19 cellular contexts compared by ENCODE assay signal in the genomic region with DNA sequence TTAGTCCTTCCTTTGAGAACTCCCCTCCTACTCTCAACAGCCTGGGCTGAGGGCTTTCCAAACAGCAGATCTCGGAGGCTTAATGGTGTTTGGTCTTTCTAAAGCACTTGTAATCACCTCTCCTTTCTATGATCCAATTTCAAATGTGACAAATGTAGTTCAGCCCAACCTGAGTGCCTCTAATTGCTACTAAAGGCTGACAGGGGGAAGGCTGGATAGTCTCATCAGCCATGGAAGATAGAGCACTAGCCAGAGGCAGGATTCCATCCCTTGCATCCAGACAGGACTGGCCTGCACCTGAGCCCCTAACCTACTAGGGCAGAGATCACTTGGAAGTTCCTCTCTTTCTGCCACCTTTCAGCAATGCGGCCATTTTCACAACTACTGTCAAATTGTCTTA.
A peak's percentile ranks its signal among the peaks of the same experiment; 100 is the strongest.
DNase-seq lines count a peak whose midpoint lies in the region; ATAC-seq and TF ChIP-seq lines count a peak whose summit lies in the region.
"Had no signal": no experiment of that assay in that cellular context is flagged by ENCODE, and none has a peak within 500 bp of the region (broad histone marks: within the 10 kb centered on the region; RNA-seq: fewer than 3 reads in every experiment).

No MANE protein-coding gene starts in this region.

- H3K27me3 Mint-ChIP-seq in stimulated activated naive B cell treated with anti-CD40 and anti-IgM and Interleukin-4, amounts not matched to agents 10 μg/mL and 1 μg/mL and 100 μg/mL, for 72 hours: peaks cover 23 to 30% of the 10 kb centered on the region in 2 donors

- no peaks in the 10 kb centered on the region for H3K9me3 Mint-ChIP-seq in stimulated activated naive B cell treated with anti-CD40 and anti-IgM and Interleukin-4, amounts not matched to agents 10 μg/mL and 1 μg/mL and 100 μg/mL, for 72 hours
- H3K9me3 Mint-ChIP-seq: activated naive CD8-positive, alpha-beta T cell treated with anti-CD3 and anti-CD28 coated beads, Interleukin-2, amount 50 U/mL, for 24 hours; activated T-helper 17 cell treated with anti-CD3 and anti-CD28 coated beads, Interleukin-2, amount 50 U/mL, for 72 hours; CD4-positive, alpha-beta T cell; stimulated activated naive CD8-positive, alpha-beta T cell treated with anti-CD3 and anti-CD28 coated beads, Interleukin-15, Interleukin-2, amounts not matched to agents 100 ng/mL and 50 ng/mL, for 24 hours had no signal

- H3K27ac ChIP-seq in suprapubic skin: no peak overlapping the region
- H3K27ac ChIP-seq: PC-9 had no signal

- no peak for TF ChIP-seq EP300 in suprapubic skin (IDR thresholded peaks at IDR 0.05)

- TF ChIP-seq CTCF in suprapubic skin (IDR thresholded peaks at IDR 0.05): no peak

- H3K36me3 Mint-ChIP-seq in stimulated activated naive B cell treated with anti-CD40 and anti-IgM and Interleukin-4, amounts not matched to agents 10 μg/mL and 1 μg/mL and 100 μg/mL, for 72 hours: no peaks in the 10 kb centered on the region

- ATAC-seq in stimulated activated naive B cell treated with anti-CD40 and anti-IgM and Interleukin-4, amounts not matched to agents 10 μg/mL and 1 μg/mL and 100 μg/mL, for 72 hours (replicated peaks): no peak
- no peak for ATAC-seq in HG02763 (IDR thresholded peaks at IDR 0.05; ENCODE audit: unreplicated experiment)
- ATAC-seq: activated CD4-positive, CD25-positive, alpha-beta regulatory T cell treated with anti-CD3 and anti-CD28 coated beads, Interleukin-2, amount 50 U/mL, for 24 hours; activated naive CD8-positive, alpha-beta T cell treated with anti-CD3 and anti-CD28 coated beads, Interleukin-2, amount 50 U/mL, for 24 hours; activated T-helper 17 cell treated with anti-CD3 and anti-CD28 coated beads, Interleukin-2, amount 50 U/mL, for 72 hours; HepG2 had no signal

- no peak for TF ChIP-seq POLR2A in suprapubic skin (IDR thresholded peaks at IDR 0.05)

- H3K4me1 Mint-ChIP-seq in stimulated activated naive B cell treated with anti-CD40 and anti-IgM and Interleukin-4, amounts not matched to agents 10 μg/mL and 1 μg/mL and 100 μg/mL, for 72 hours: no peaks in the 10 kb centered on the region
- H3K4me1 Mint-ChIP-seq: activated naive CD8-positive, alpha-beta T cell treated with anti-CD3 and anti-CD28 coated beads, Interleukin-2, amount 50 U/mL, for 24 hours; activated T-helper 17 cell treated with anti-CD3 and anti-CD28 coated beads, Interleukin-2, amount 50 U/mL, for 72 hours had no signal

- peaks cover 14% of the 10 kb centered on the region for H3K27me3 ChIP-seq in suprapubic skin

- no peaks in the 10 kb centered on the region for H3K36me3 ChIP-seq in suprapubic skin

- peaks cover 17% of the 10 kb centered on the region for H3K4me1 ChIP-seq in suprapubic skin

- H3K4me3 Mint-ChIP-seq in stimulated activated naive B cell treated with anti-CD40 and anti-IgM and Interleukin-4, amounts not matched to agents 10 μg/mL and 1 μg/mL and 100 μg/mL, for 72 hours: no peak overlapping the region
- H3K4me3 Mint-ChIP-seq: activated naive CD8-positive, alpha-beta T cell treated with anti-CD3 and anti-CD28 coated beads, Interleukin-2, amount 50 U/mL, for 24 hours; activated T-helper 17 cell treated with anti-CD3 and anti-CD28 coated beads, Interleukin-2, amount 50 U/mL, for 72 hours; CD4-positive, alpha-beta T cell; stimulated activated naive CD8-positive, alpha-beta T cell treated with anti-CD3 and anti-CD28 coated beads, Interleukin-15, Interleukin-2, amounts not matched to agents 100 ng/mL and 50 ng/mL, for 24 hours had no signal

- H3K9me3 ChIP-seq in suprapubic skin: no peaks in the 10 kb centered on the region

- H3K27ac Mint-ChIP-seq in stimulated activated naive B cell treated with anti-CD40 and anti-IgM and Interleukin-4, amounts not matched to agents 10 μg/mL and 1 μg/mL and 100 μg/mL, for 72 hours: no peak overlapping the region
- H3K27ac Mint-ChIP-seq: activated naive CD8-positive, alpha-beta T cell treated with anti-CD3 and anti-CD28 coated beads, Interleukin-2, amount 50 U/mL, for 24 hours; activated T-helper 17 cell treated with anti-CD3 and anti-CD28 coated beads, Interleukin-2, amount 50 U/mL, for 72 hours; CD4-positive, alpha-beta T cell; stimulated activated naive CD8-positive, alpha-beta T cell treated with anti-CD3 and anti-CD28 coated beads, Interleukin-15, Interleukin-2, amounts not matched to agents 100 ng/mL and 50 ng/mL, for 24 hours had no signal

- 69% methylated on average over 2 of the region's 2 CpGs for WGBS in suprapubic skin

- peak; percentile 19 for DNase-seq in DMS153 treated with DMSO at 0.1 percent for 48 hours (lab: John Stamatoyannopoulos, UW; ENCODE audit: unreplicated experiment)
- DNase-seq in NCI-H1436 (lab: John Stamatoyannopoulos, UW): peak; percentile 84
- DNase-seq in NCI-H524 (lab: John Stamatoyannopoulos, UW): peak; percentile 50 to 79
- DNase-seq in islet precursor cell: peak; percentile 95
- DNase-seq in OCI-M2 (lab: John Stamatoyannopoulos, UW; ENCODE audit: unreplicated experiment): no peak
- DNase-seq in stimulated activated naive B cell treated with anti-CD40 and anti-IgM and Interleukin-4, amounts not matched to agents 10 μg/mL and 1 μg/mL and 100 μg/mL, for 72 hours: no peak
- no peak for DNase-seq in suprapubic skin (ENCODE audit: low spot score in 2 of 2)
- DNase-seq: activated naive CD8-positive, alpha-beta T cell treated with anti-CD3 and anti-CD28 coated beads, Interleukin-2, amount 50 U/mL, for 24 hours; CD4-positive, alpha-beta T cell; DND-41; foreskin melanocyte; midbrain; NCI-H446 treated with DMSO at 0.1 percent for 48 hours; PC-9 had no signal

- no peak overlapping the region for H3K4me3 ChIP-seq in suprapubic skin
- H3K4me3 ChIP-seq: PC-9 had no signal

Comparison
In these comparisons a context has a peak if more than half of its experiments do, and no peak if none do; other contexts are left out.
1. DNase-seq: peak in DMS153 treated with DMSO at 0.1 percent for 48 hours (single experiment), NCI-H1436 (single experiment), NCI-H524 (2 of 2) and islet precursor cell (single experiment); none in OCI-M2 (single experiment), stimulated activated naive B cell treated with anti-CD40 and anti-IgM and Interleukin-4, amounts not matched to agents 10 μg/mL and 1 μg/mL and 100 μg/mL, for 72 hours (single experiment) and suprapubic skin (0 of 2).